ENCODE assay signal across 20 cellular contexts in genomic region chr10:113230018-113230610, GRCh38.
"Had no signal": no experiment of that assay in that cellular context is flagged by ENCODE, and none has a peak within 500 bp of the region (broad histone marks: within the 10 kb centered on the region; RNA-seq: fewer than 3 reads in every experiment).

No MANE protein-coding gene starts in this region.

- H3K4me1 ChIP-seq: breast epithelium, sigmoid colon, testis had no signal

- H3K4me3 ChIP-seq: breast epithelium, left lung, sigmoid colon, testis had no signal

- DNase-seq: activated CD4-positive, alpha-beta T cell treated with anti-CD3 and anti-CD28 coated beads for 4 hours; activated CD4-positive, alpha-beta T cell treated with anti-CD3 and anti-CD28 coated beads, Interleukin-2, amount 50 U/mL, for 48 hours; activated CD4-positive, CD25-positive, alpha-beta regulatory T cell; activated CD8-positive, alpha-beta memory T cell treated with anti-CD3 and anti-CD28 coated beads, Interleukin-2, amount 50 U/mL, for 48 hours; activated naive CD4-positive, alpha-beta T cell; activated T-cell treated with anti-CD3 and anti-CD28 coated beads, Interleukin-2, amount 50 U/mL, for 4 hours; cortex of kidney; effector CD4-positive, alpha-beta T cell; foreskin fibroblast; kidney; left lung; occipital lobe; sigmoid colon; stimulated activated CD4-positive, alpha-beta T cell treated with anti-CD3 and anti-CD28 coated beads, Interleukin-2, amount 100 ng/mL, for 48 hours; stimulated activated CD8-positive, alpha-beta memory T cell treated with anti-CD3 and anti-CD28 coated beads, Interleukin-4, amount 100 ng/mL, for 48 hours; stimulated activated naive B cell treated with anti-CD40 and anti-IgM and Interleukin-4, amounts not matched to agents 10 μg/mL and 1 μg/mL and 100 μg/mL, for 72 hours; SW 1271; T-helper 17 cell; testis had no signal

- H3K36me3 ChIP-seq: breast epithelium, left lung, sigmoid colon had no signal

- H3K27me3 ChIP-seq: breast epithelium, left lung, sigmoid colon, testis had no signal

- H3K27ac ChIP-seq: breast epithelium, left lung, sigmoid colon, testis had no signal

- ATAC-seq: activated T-cell treated with anti-CD3 and anti-CD28 coated beads, Interleukin-2, amount 50 U/mL, for 4 hours; left lung; stimulated activated naive B cell treated with anti-CD40 and anti-IgM and Interleukin-4, amounts not matched to agents 10 μg/mL and 1 μg/mL and 100 μg/mL, for 72 hours; T-helper 17 cell had no signal

- H3K9me3 ChIP-seq: breast epithelium, left lung, sigmoid colon, testis had no signal
